8 cellular contexts compared by ENCODE assay signal in genomic region chr1:1040004-1040991, GRCh38. TPM values are rescaled to one million over a fixed set of nuclear protein-coding genes. Genes with fewer than 3 reads are reported as not detected.
A peak's percentile ranks its signal among the peaks of the same experiment; 100 is the strongest.
DNase-seq lines count a peak whose midpoint lies in the region; TF ChIP-seq lines count a peak whose summit lies in the region.

No MANE protein-coding gene starts in this region.

- H3K4me2 ChIP-seq in neural progenitor cell: peak overlapping the region; percentile 99
- no peak overlapping the region for H3K4me2 ChIP-seq in MM.1S (ENCODE audit: low read depth, low read length)

- POLR2A ChIA-PET in CD8-positive, alpha-beta memory T cell (lab: Charles Lee): interaction anchor here (0.7 kb wide), 1 partner anchor 26 kb away, joined by 4 read pairs; no protein-coding TSS in a partner anchor

- in situ Hi-C loops in HAP-1 (cut with MboI; ENCODE audit: low sequenced_read_pairs): no loop called here

- peaks cover 8% of the 10 kb centered on the region for H3K27me3 ChIP-seq in CD8-positive, alpha-beta memory T cell (ENCODE audit: insufficient read depth, low read length, poor library complexity, severe bottlenecking)
- no peaks in the 10 kb centered on the region for H3K27me3 ChIP-seq in HAP-1 (ENCODE audit: low read depth)
- no peaks in the 10 kb centered on the region for H3K27me3 ChIP-seq in NT2/D1 (ENCODE audit: insufficient read depth, insufficient read length)
- peaks cover 28% of the 10 kb centered on the region for H3K27me3 ChIP-seq in neural progenitor cell
- H3K27me3 ChIP-seq in stomach smooth muscle (ENCODE audit: control insufficient read depth in 1 of 2, insufficient read depth in 2 of 2, low read length in 2 of 2): peaks cover 0 to 2% of the 10 kb centered on the region in 2 donors
- peaks cover 82% of the 10 kb centered on the region for H3K27me3 ChIP-seq in MM.1S (replicated peaks; ENCODE audit: insufficient read depth, low read length)

- H3K9ac ChIP-seq in NT2/D1 (ENCODE audit: insufficient read length, low read depth) (peak overlapping the region; percentile 63), neural progenitor cell (no peak overlapping the region), stomach smooth muscle (ENCODE audit: low read length in 2 of 2) (peak overlapping the region in 1 of 2 donors; percentile 22), MM.1S (ENCODE audit: low read length) (no peak overlapping the region)

- CTCF ChIA-PET in CD8-positive, alpha-beta memory T cell (lab: Charles Lee): interaction anchor here (1.1 to 2.1 kb wide), 3 partner anchors 27 to 252 kb away, joined by 3 to 7 read pairs (median 4); partner anchors contain the start of gene ISG15

- H3F3A ChIP-seq in neural progenitor cell (ENCODE audit: low read depth) (peaks cover 12% of the 10 kb centered on the region), MM.1S (ENCODE audit: insufficient read depth, low read length) (no peaks in the 10 kb centered on the region)

- peaks cover 10 to 31% of the 10 kb centered on the region in 2 donors for H3K27me3 Mint-ChIP-seq in CD8-positive, alpha-beta memory T cell
- H3K27me3 Mint-ChIP-seq in activated T-helper 2 cell treated with anti-CD3 and anti-CD28 coated beads, Interferon-gamma antibody, Interleukin-2, Interleukin-4, amounts not matched to agents 10 μg/mL and 5 μg/mL and 100 μg/mL, durations not matched to agents 14 hours and 24 hours and 36 hours (ENCODE audit: low read depth): peaks cover 21% of the 10 kb centered on the region
- H3K27me3 Mint-ChIP-seq in neural progenitor cell (ENCODE audit: insufficient read depth, low read depth): peaks cover 18% of the 10 kb centered on the region

- no peaks in the 10 kb centered on the region for H3K9me2 ChIP-seq in MM.1S (replicated peaks; ENCODE audit: insufficient read depth, low read length)

- H3K4me1 Mint-ChIP-seq in CD8-positive, alpha-beta memory T cell: peaks cover 6 to 20% (median 10%) of the 10 kb centered on the region in 3 donors
- peaks cover 11% of the 10 kb centered on the region for H3K4me1 Mint-ChIP-seq in activated T-helper 2 cell treated with anti-CD3 and anti-CD28 coated beads, Interferon-gamma antibody, Interleukin-2, Interleukin-4, amounts not matched to agents 10 μg/mL and 5 μg/mL and 100 μg/mL, durations not matched to agents 14 hours and 24 hours and 36 hours (ENCODE audit: low read depth)
- peaks cover 5% of the 10 kb centered on the region for H3K4me1 Mint-ChIP-seq in neural progenitor cell

- peak overlapping the region in 1 of 8 donors; percentile 19 for H3K27ac Mint-ChIP-seq in CD8-positive, alpha-beta memory T cell
- H3K27ac Mint-ChIP-seq in activated T-helper 2 cell treated with anti-CD3 and anti-CD28 coated beads, Interferon-gamma antibody, Interleukin-2, Interleukin-4, amounts not matched to agents 10 μg/mL and 5 μg/mL and 100 μg/mL, durations not matched to agents 14 hours and 24 hours and 36 hours: peak overlapping the region; percentile 2
- no peak overlapping the region for H3K27ac Mint-ChIP-seq in neural progenitor cell

- H3K4me3 ChIP-seq in CD8-positive, alpha-beta memory T cell (ENCODE audit: low read length): peak overlapping the region; percentile 50
- H3K4me3 ChIP-seq in HAP-1 (peak overlapping the region; percentile 23), NT2/D1 (ENCODE audit: insufficient read length, low read depth) (peak overlapping the region; percentile 24), fibroblast of mammary gland (ENCODE audit: control insufficient read depth, low read depth, low read length) (peak overlapping the region; percentile 15), neural progenitor cell (peak overlapping the region; percentile 52), stomach smooth muscle (ENCODE audit: low read length in 2 of 2) (peak overlapping the region; percentile 35 to 71), MM.1S (ENCODE audit: low read length) (no peak overlapping the region)

- no peaks in the 10 kb centered on the region for H3K36me3 Mint-ChIP-seq in CD8-positive, alpha-beta memory T cell
- H3K36me3 Mint-ChIP-seq in activated T-helper 2 cell treated with anti-CD3 and anti-CD28 coated beads, Interferon-gamma antibody, Interleukin-2, Interleukin-4, amounts not matched to agents 10 μg/mL and 5 μg/mL and 100 μg/mL, durations not matched to agents 14 hours and 24 hours and 36 hours (ENCODE audit: low read depth): no peaks in the 10 kb centered on the region
- peaks cover 13% of the 10 kb centered on the region for H3K36me3 Mint-ChIP-seq in neural progenitor cell

- peak; percentile 71 to 83 (median 79) for DNase-seq in CD8-positive, alpha-beta memory T cell
- DNase-seq in HAP-1 (ENCODE audit: low spot score in 2 of 2) (peak; percentile 80 to 90), NT2/D1 (ENCODE audit: low read depth, low spot score) (no peak), fibroblast of mammary gland (ENCODE audit: low read depth) (peak; percentile 59), neural progenitor cell (ENCODE audit: low spot score) (peak; percentile 96), MM.1S (no peak)
- DNase-seq in activated T-helper 2 cell treated with anti-CD3 and anti-CD28 coated beads, Interferon-gamma antibody, Interleukin-2, Interleukin-4, amounts not matched to agents 10 μg/mL and 5 μg/mL and 100 μg/mL, durations not matched to agents 14 hours and 24 hours and 36 hours (ENCODE audit: low spot score): peak; percentile 79

- H3K4me3 Mint-ChIP-seq in CD8-positive, alpha-beta memory T cell: peak overlapping the region; percentile 60 to 90 (median 74)
- peak overlapping the region; percentile 63 for H3K4me3 Mint-ChIP-seq in activated T-helper 2 cell treated with anti-CD3 and anti-CD28 coated beads, Interferon-gamma antibody, Interleukin-2, Interleukin-4, amounts not matched to agents 10 μg/mL and 5 μg/mL and 100 μg/mL, durations not matched to agents 14 hours and 24 hours and 36 hours (ENCODE audit: low read depth)
- peak overlapping the region; percentile 71 for H3K4me3 Mint-ChIP-seq in neural progenitor cell

- H3K36me3 ChIP-seq in CD8-positive, alpha-beta memory T cell (ENCODE audit: insufficient read depth, low read length): no peaks in the 10 kb centered on the region
- H3K36me3 ChIP-seq in HAP-1 (replicated peaks) (peaks cover 37% of the 10 kb centered on the region), NT2/D1 (ENCODE audit: insufficient read depth, insufficient read length, low read length) (peaks cover 74% of the 10 kb centered on the region), neural progenitor cell (no peaks in the 10 kb centered on the region), stomach smooth muscle (ENCODE audit: control insufficient read depth in 2 of 2, insufficient read depth in 2 of 2, low read length in 2 of 2) (no peaks in the 10 kb centered on the region), MM.1S (replicated peaks; ENCODE audit: insufficient read depth, low read length) (no peaks in the 10 kb centered on the region)

- H3K27ac ChIP-seq in CD8-positive, alpha-beta memory T cell (ENCODE audit: low read depth, low read length): no peak overlapping the region
- no peak overlapping the region for H3K27ac ChIP-seq in neural progenitor cell
- no peak overlapping the region for H3K27ac ChIP-seq in stomach smooth muscle (ENCODE audit: low read length)
- no peak overlapping the region for H3K27ac ChIP-seq in MM.1S (ENCODE audit: low read length)

- H4K20me1 ChIP-seq in neural progenitor cell (ENCODE audit: low read depth): peaks cover 80% of the 10 kb centered on the region
- H4K20me1 ChIP-seq in MM.1S (ENCODE audit: insufficient read depth, low read length): no peaks in the 10 kb centered on the region

- no peaks in the 10 kb centered on the region for H3K9me3 ChIP-seq in CD8-positive, alpha-beta memory T cell (ENCODE audit: low read length)
- no peaks in the 10 kb centered on the region for H3K9me3 ChIP-seq in HAP-1
- H3K9me3 ChIP-seq in NT2/D1 (ENCODE audit: insufficient read depth, low read length): no peaks in the 10 kb centered on the region
- H3K9me3 ChIP-seq in neural progenitor cell (ENCODE audit: low read depth): no peaks in the 10 kb centered on the region
- H3K9me3 ChIP-seq in stomach smooth muscle (ENCODE audit: control insufficient read depth in 2 of 2, low read length in 2 of 2): no peaks in the 10 kb centered on the region
- no peaks in the 10 kb centered on the region for H3K9me3 ChIP-seq in MM.1S (replicated peaks; ENCODE audit: insufficient read depth, low read length)

- TF ChIP-seq CTCF in fibroblast of mammary gland (conservative IDR thresholded peaks at IDR 0.05; ENCODE audit: control insufficient read depth, insufficient read depth, low read depth, low read length) (no peak), neural progenitor cell (IDR thresholded peaks at IDR 0.05) (peak; percentile 23), MM.1S (IDR thresholded peaks at IDR 0.05; ENCODE audit: low read length) (no peak)

- H3K4me1 ChIP-seq in CD8-positive, alpha-beta memory T cell (ENCODE audit: insufficient read depth, low read length): peaks cover 17% of the 10 kb centered on the region
- peaks cover 7% of the 10 kb centered on the region for H3K4me1 ChIP-seq in HAP-1
- H3K4me1 ChIP-seq in NT2/D1 (ENCODE audit: insufficient read depth, insufficient read length): peaks cover 13% of the 10 kb centered on the region
- peaks cover 14% of the 10 kb centered on the region for H3K4me1 ChIP-seq in neural progenitor cell
- peaks cover 13% of the 10 kb centered on the region for H3K4me1 ChIP-seq in stomach smooth muscle (ENCODE audit: control insufficient read depth, insufficient read depth, low read length)
- no peaks in the 10 kb centered on the region for H3K4me1 ChIP-seq in MM.1S (ENCODE audit: low read length)

- intact Hi-C loops in activated T-helper 2 cell treated with anti-CD3 and anti-CD28 coated beads, Interferon-gamma antibody, Interleukin-2, Interleukin-4, amounts not matched to agents 10 μg/mL and 5 μg/mL and 100 μg/mL, durations not matched to agents 14 hours and 24 hours and 36 hours (cut with micrococcal nuclease): loop anchor here (2.0 kb wide), 2 partner anchors 19 to 77 kb away; partner anchors contain the start of gene C1orf159

- H3K9me3 Mint-ChIP-seq in CD8-positive, alpha-beta memory T cell: no peaks in the 10 kb centered on the region
- no peaks in the 10 kb centered on the region for H3K9me3 Mint-ChIP-seq in activated T-helper 2 cell treated with anti-CD3 and anti-CD28 coated beads, Interferon-gamma antibody, Interleukin-2, Interleukin-4, amounts not matched to agents 10 μg/mL and 5 μg/mL and 100 μg/mL, durations not matched to agents 14 hours and 24 hours and 36 hours
- no peaks in the 10 kb centered on the region for H3K9me3 Mint-ChIP-seq in neural progenitor cell

- H2AFZ ChIP-seq in neural progenitor cell (replicated peaks) (no peak overlapping the region), MM.1S (ENCODE audit: low read length) (no peak overlapping the region)

- no peaks in the 10 kb centered on the region for H3K79me2 ChIP-seq in neural progenitor cell (ENCODE audit: low read depth)
- H3K79me2 ChIP-seq in MM.1S (ENCODE audit: low read length): no peaks in the 10 kb centered on the region

RNA-seq across cellular contexts. Expression of gene AGRN, which starts 20.4 kb away (rescaled TPM):
- 1 to 10 TPM; 7.1 to 8.0 TPM for total RNA-seq in CD8-positive, alpha-beta memory T cell
- polyA plus RNA-seq in CD8-positive, alpha-beta memory T cell: not detected
- total RNA-seq in activated T-helper 2 cell treated with anti-CD3 and anti-CD28 coated beads, Interferon-gamma antibody, Interleukin-2, Interleukin-4, amounts not matched to agents 10 μg/mL and 5 μg/mL and 100 μg/mL, durations not matched to agents 14 hours and 24 hours and 36 hours: 27.6 and 29.2 TPM in 2 replicates
- 34.1 and 142 TPM in 2 replicates for total RNA-seq in neural progenitor cell (ENCODE audit: low replicate concordance)

RNA-seq across cellular contexts. Expression of gene ISG15, which starts 27.0 kb away (rescaled TPM):
- total RNA-seq in CD8-positive, alpha-beta memory T cell: 10 to 100 TPM; 16.9 to 20.4 TPM
- polyA plus RNA-seq in CD8-positive, alpha-beta memory T cell: 250 TPM
- 31.9 and 33.8 TPM in 2 replicates for total RNA-seq in activated T-helper 2 cell treated with anti-CD3 and anti-CD28 coated beads, Interferon-gamma antibody, Interleukin-2, Interleukin-4, amounts not matched to agents 10 μg/mL and 5 μg/mL and 100 μg/mL, durations not matched to agents 14 hours and 24 hours and 36 hours
- 22.4 and 33.6 TPM in 2 replicates for total RNA-seq in neural progenitor cell (ENCODE audit: low replicate concordance)

RNA-seq across cellular contexts. Expression of gene RNF223, which starts 33.8 kb away (rescaled TPM):
- not detected for total RNA-seq in CD8-positive, alpha-beta memory T cell
- polyA plus RNA-seq in CD8-positive, alpha-beta memory T cell: not detected
- not detected in 2 replicates for total RNA-seq in activated T-helper 2 cell treated with anti-CD3 and anti-CD28 coated beads, Interferon-gamma antibody, Interleukin-2, Interleukin-4, amounts not matched to agents 10 μg/mL and 5 μg/mL and 100 μg/mL, durations not matched to agents 14 hours and 24 hours and 36 hours
- total RNA-seq in neural progenitor cell (ENCODE audit: low replicate concordance): not detected in 2 replicates

RNA-seq across cellular contexts. Expression of gene HES4, which starts 40.4 kb away (rescaled TPM):
- under 1 TPM; 0.24 to 0.62 TPM for total RNA-seq in CD8-positive, alpha-beta memory T cell
- polyA plus RNA-seq in CD8-positive, alpha-beta memory T cell: not detected
- total RNA-seq in activated T-helper 2 cell treated with anti-CD3 and anti-CD28 coated beads, Interferon-gamma antibody, Interleukin-2, Interleukin-4, amounts not matched to agents 10 μg/mL and 5 μg/mL and 100 μg/mL, durations not matched to agents 14 hours and 24 hours and 36 hours: 2.0 and 3.1 TPM in 2 replicates
- total RNA-seq in neural progenitor cell (ENCODE audit: low replicate concordance): 7.6 and 35.7 TPM in 2 replicates

RNA-seq across cellular contexts. Expression of gene PERM1, which starts 58.4 kb away (rescaled TPM):
- total RNA-seq in CD8-positive, alpha-beta memory T cell: not detected
- polyA plus RNA-seq in CD8-positive, alpha-beta memory T cell: not detected
- not detected in 2 replicates for total RNA-seq in activated T-helper 2 cell treated with anti-CD3 and anti-CD28 coated beads, Interferon-gamma antibody, Interleukin-2, Interleukin-4, amounts not matched to agents 10 μg/mL and 5 μg/mL and 100 μg/mL, durations not matched to agents 14 hours and 24 hours and 36 hours
- total RNA-seq in neural progenitor cell (ENCODE audit: low replicate concordance): not detected in 2 replicates

Comparison
In these comparisons a context has a peak if more than half of its experiments do, and no peak if none do; other contexts are left out.
1. DNase-seq: peak in CD8-positive, alpha-beta memory T cell (5 of 5), HAP-1 (2 of 2), activated T-helper 2 cell treated with anti-CD3 and anti-CD28 coated beads, Interferon-gamma antibody, Interleukin-2, Interleukin-4, amounts not matched to agents 10 μg/mL and 5 μg/mL and 100 μg/mL, durations not matched to agents 14 hours and 24 hours and 36 hours (single experiment), fibroblast of mammary gland (single experiment) and neural progenitor cell (single experiment); none in NT2/D1 (single experiment) and MM.1S (single experiment).
2. Peak in every context shown above with its lines, with median percentiles within 50 percentile points of each other: H3K4me3 Mint-ChIP-seq.